Comparison of ENCODE assay signal across 18 cellular contexts in genomic region chr2:147467441-147467840, GRCh38.
DNase-seq lines count a peak whose midpoint lies in the region; ATAC-seq and TF ChIP-seq lines count a peak whose summit lies in the region.
"Had no signal": no experiment of that assay in that cellular context is flagged by ENCODE, and none has a peak within 500 bp of the region (broad histone marks: within the 10 kb centered on the region; RNA-seq: fewer than 3 reads in every experiment).

No MANE protein-coding gene starts in this region.

- no peak overlapping the region for H3K4me3 Mint-ChIP-seq in GM23338
- no peak overlapping the region for H3K4me3 Mint-ChIP-seq in WTC11
- H3K4me3 Mint-ChIP-seq: CD14-positive monocyte; CD8-positive, alpha-beta T cell had no signal

- intact Hi-C loops in A673 (cut with micrococcal nuclease; ENCODE audit: unreplicated experiment), result no loop called here

- H3K36me3 ChIP-seq in A673 (ENCODE audit: insufficient read depth, low read length, poor library complexity, severe bottlenecking) (no peaks in the 10 kb centered on the region), GM23338 (ENCODE audit: insufficient read depth) (no peaks in the 10 kb centered on the region), iPS-20b (ENCODE audit: insufficient read depth, low read depth, low read length) (no peaks in the 10 kb centered on the region)
- H3K36me3 ChIP-seq: BE2C, HAP-1 had no signal

- H3K79me2 ChIP-seq in GM23338 (replicated peaks; ENCODE audit: insufficient read depth), result no peaks in the 10 kb centered on the region

- TF ChIP-seq CTCF in A673 (conservative IDR thresholded peaks at IDR 0.05; ENCODE audit: low read depth, low read length), result no peak
- TF ChIP-seq CTCF in GM23338 (conservative IDR thresholded peaks at IDR 0.05; ENCODE audit: low read depth in 2 of 2), result no peak
- no peak for TF ChIP-seq CTCF in WTC11 (IDR thresholded peaks at IDR 0.05)

- peaks cover 4% of the 10 kb centered on the region; the same call in 1 of the 2 replicates for H3K9me2 ChIP-seq in GM23338 (ENCODE audit: insufficient read depth)

- H3K4me2 ChIP-seq in GM23338, result peak overlapping the region; percentile 30

- BruUV-seq in A673 (replicated peaks; lab: Mats Ljungman, UMichigan), result no TSS peak

- no peak for ATAC-seq in GM23338
- no peak for ATAC-seq in WTC11
- no peak for ATAC-seq in GM18520 (IDR thresholded peaks at IDR 0.05; ENCODE audit: unreplicated experiment)
- ATAC-seq: CD8-positive, alpha-beta T cell had no signal

- H3K4me1 ChIP-seq in A673 (ENCODE audit: insufficient read depth, low read length, poor library complexity, severe bottlenecking), result peaks cover 42% of the 10 kb centered on the region
- peaks cover 29% of the 10 kb centered on the region for H3K4me1 ChIP-seq in GM23338 (ENCODE audit: insufficient read depth)
- H3K4me1 ChIP-seq in iPS-20b (ENCODE audit: insufficient read depth, low read length), result peaks cover 30% of the 10 kb centered on the region
- H3K4me1 ChIP-seq: BE2C had no signal

- no peaks in the 10 kb centered on the region for H3F3A ChIP-seq in GM23338 (replicated peaks; ENCODE audit: low read depth)

- H3K36me3 Mint-ChIP-seq in GM23338 (ENCODE audit: low read depth) (0 out of 3 replicates have a peak, but pooled peaks cover 4% of the 10 kb centered on the region), WTC11 (no peaks in the 10 kb centered on the region)
- H3K36me3 Mint-ChIP-seq: CD14-positive monocyte; CD8-positive, alpha-beta T cell had no signal

- H3K4me3 ChIP-seq in A673 (ENCODE audit: low read depth, low read length, poor library complexity, severe bottlenecking) (no peak overlapping the region), GM23338 (no peak overlapping the region), iPS-20b (ENCODE audit: low read length) (0 out of 2 replicates have a peak overlapping the region, but pooled peaks have one; percentile 3)
- H3K4me3 ChIP-seq: GM23248, HAP-1 had no signal

- no peaks in the 10 kb centered on the region for H3K27me3 ChIP-seq in A673 (replicated peaks; ENCODE audit: insufficient read depth, low read depth, low read length, poor library complexity)
- no peaks in the 10 kb centered on the region for H3K27me3 ChIP-seq in GM23338 (ENCODE audit: insufficient read depth)
- no peaks in the 10 kb centered on the region for H3K27me3 ChIP-seq in iPS-20b (ENCODE audit: insufficient read depth, low read length)
- H3K27me3 ChIP-seq: BE2C had no signal

- H3K27ac ChIP-seq in A673 (ENCODE audit: low read depth, low read length, poor library complexity, severe bottlenecking) (no peak overlapping the region), GM23338 (ENCODE audit: low read depth) (no peak overlapping the region), iPS-20b (ENCODE audit: low read length) (no peak overlapping the region)
- H3K27ac ChIP-seq: GM23248 had no signal

- DNase-seq in A673 (ENCODE audit: low spot score), result peak; percentile 25
- no peak for DNase-seq in GM23338 (ENCODE audit: low spot score)
- no peak for DNase-seq in WTC11 (ENCODE audit: low spot score)
- no peak for DNase-seq in NCI-H128 (lab: John Stamatoyannopoulos, UW; ENCODE audit: unreplicated experiment)
- no peak for DNase-seq in stimulated activated CD8-positive, alpha-beta memory T cell treated with anti-CD3 and anti-CD28 coated beads, Interleukin-4, amount 100 ng/mL, for 48 hours
- DNase-seq: BE2C; CD8-positive, alpha-beta T cell; COR-L47; DMS153; DMS79 treated with DMSO at 0.1 percent for 48 hours; EL; GM23248; IMR-90; KBM-7 had no signal

- CTCF ChIA-PET in A673 (lab: Charles Lee), result no interaction called here
- CTCF ChIA-PET in WTC11 (lab: Charles Lee), result no interaction called here

- no peaks in the 10 kb centered on the region for H4K20me1 ChIP-seq in GM23338 (replicated peaks; ENCODE audit: insufficient read depth)

- H3K27me3 Mint-ChIP-seq in GM23338 (ENCODE audit: insufficient read depth, low read depth, poor library complexity) (no peaks in the 10 kb centered on the region), WTC11 (ENCODE audit: low read depth) (peaks cover 11% of the 10 kb centered on the region)

- H3K27ac Mint-ChIP-seq in GM23338 (no peak overlapping the region), WTC11 (peak overlapping the region; percentile 5)
- H3K27ac Mint-ChIP-seq: CD14-positive monocyte; CD8-positive, alpha-beta T cell had no signal

- H3K4me1 Mint-ChIP-seq in GM23338 (peaks cover 37% of the 10 kb centered on the region), WTC11 (peaks cover 53% of the 10 kb centered on the region)
- H3K4me1 Mint-ChIP-seq: CD14-positive monocyte had no signal

- no peak overlapping the region for H3K9ac ChIP-seq in iPS-20b (ENCODE audit: low read depth, low read length)
- H3K9ac ChIP-seq: GM23248 had no signal

- H3K9me3 ChIP-seq in A673 (ENCODE audit: low read depth, low read length, poor library complexity, severe bottlenecking) (no peaks in the 10 kb centered on the region), iPS-20b (ENCODE audit: insufficient read depth, low read depth, low read length) (no peaks in the 10 kb centered on the region)
- H3K9me3 ChIP-seq: BE2C, HAP-1 had no signal

- POLR2A ChIA-PET in A673 (lab: Charles Lee; ENCODE audit: low non-redundant PET), result no interaction called here
- POLR2A ChIA-PET in WTC11 (lab: Charles Lee), result interaction anchor here (0.5 kb wide), 1 partner anchor 176 kb away, joined by 11 read pairs; no protein-coding TSS in a partner anchor

- H3K9me3 Mint-ChIP-seq in GM23338 (no peaks in the 10 kb centered on the region), WTC11 (0 out of 2 replicates have a peak, but pooled peaks cover 4% of the 10 kb centered on the region)
- H3K9me3 Mint-ChIP-seq: CD8-positive, alpha-beta T cell had no signal

- no peak overlapping the region; the same call in 1 of the 2 replicates for H2AFZ ChIP-seq in GM23338
- H2AFZ ChIP-seq: GM23248 had no signal

TF ChIP-seq in GM23338, 12 proteins besides CTCF, POLR2A, EP300 and RAD21 (continues in another document):
- TF ChIP-seq ZNF114 (CRISPR knock-in tag; IDR thresholded peaks at IDR 0.05) (no peak), ZNF331 (CRISPR knock-in tag; IDR thresholded peaks at IDR 0.05; ENCODE audit: low read depth) (no peak), STAT1 (IDR thresholded peaks at IDR 0.05; ENCODE audit: unreplicated experiment) (no peak), POLR2AphosphoS5 (IDR thresholded peaks at IDR 0.05; ENCODE audit: low read depth) (no peak), NANOG (IDR thresholded peaks at IDR 0.05; ENCODE audit: borderline replicate concordance) (no peak), CREB1 (CRISPR knock-in tag; IDR thresholded peaks at IDR 0.05; ENCODE audit: low read depth) (no peak)

TF ChIP-seq in WTC11, 78 proteins besides CTCF, POLR2A, EP300 and RAD21:
- no peak for TF ChIP-seq E2F4 (CRISPR knock-in tag; IDR thresholded peaks at IDR 0.05; ENCODE audit: borderline replicate concordance, low read depth)
- TF ChIP-seq, protein P1, sequence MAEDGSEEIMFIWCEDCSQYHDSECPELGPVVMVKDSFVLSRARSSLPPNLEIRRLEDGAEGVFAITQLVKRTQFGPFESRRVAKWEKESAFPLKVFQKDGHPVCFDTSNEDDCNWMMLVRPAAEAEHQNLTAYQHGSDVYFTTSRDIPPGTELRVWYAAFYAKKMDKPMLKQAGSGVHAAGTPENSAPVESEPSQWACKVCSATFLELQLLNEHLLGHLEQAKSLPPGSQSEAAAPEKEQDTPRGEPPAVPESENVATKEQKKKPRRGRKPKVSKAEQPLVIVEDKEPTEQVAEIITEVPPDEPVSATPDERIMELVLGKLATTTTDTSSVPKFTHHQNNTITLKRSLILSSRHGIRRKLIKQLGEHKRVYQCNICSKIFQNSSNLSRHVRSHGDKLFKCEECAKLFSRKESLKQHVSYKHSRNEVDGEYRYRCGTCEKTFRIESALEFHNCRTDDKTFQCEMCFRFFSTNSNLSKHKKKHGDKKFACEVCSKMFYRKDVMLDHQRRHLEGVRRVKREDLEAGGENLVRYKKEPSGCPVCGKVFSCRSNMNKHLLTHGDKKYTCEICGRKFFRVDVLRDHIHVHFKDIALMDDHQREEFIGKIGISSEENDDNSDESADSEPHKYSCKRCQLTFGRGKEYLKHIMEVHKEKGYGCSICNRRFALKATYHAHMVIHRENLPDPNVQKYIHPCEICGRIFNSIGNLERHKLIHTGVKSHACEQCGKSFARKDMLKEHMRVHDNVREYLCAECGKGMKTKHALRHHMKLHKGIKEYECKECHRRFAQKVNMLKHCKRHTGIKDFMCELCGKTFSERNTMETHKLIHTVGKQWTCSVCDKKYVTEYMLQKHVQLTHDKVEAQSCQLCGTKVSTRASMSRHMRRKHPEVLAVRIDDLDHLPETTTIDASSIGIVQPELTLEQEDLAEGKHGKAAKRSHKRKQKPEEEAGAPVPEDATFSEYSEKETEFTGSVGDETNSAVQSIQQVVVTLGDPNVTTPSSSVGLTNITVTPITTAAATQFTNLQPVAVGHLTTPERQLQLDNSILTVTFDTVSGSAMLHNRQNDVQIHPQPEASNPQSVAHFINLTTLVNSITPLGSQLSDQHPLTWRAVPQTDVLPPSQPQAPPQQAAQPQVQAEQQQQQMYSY (CRISPR knock-in tag; IDR thresholded peaks at IDR 0.05), result no peak
